ENCODE assay signal across 1 cellular context in genomic region chr1:150155413-150156071, GRCh38.
TF ChIP-seq lines count a peak whose summit lies in the region.

No MANE protein-coding gene starts in this region.

TF ChIP-seq in IMR-90, 13 proteins besides CTCF, POLR2A, EP300 and RAD21 (continued from another document):
- TF ChIP-seq USF2 (IDR thresholded peaks at IDR 0.05; ENCODE audit: low read depth, low read length) (no peak), ELK1 (IDR thresholded peaks at IDR 0.05; ENCODE audit: borderline replicate concordance, low read depth, low read length) (no peak), SMC3 (IDR thresholded peaks at IDR 0.05; ENCODE audit: low read depth, low read length) (no peak), CHD1 (IDR thresholded peaks at IDR 0.05; ENCODE audit: low read depth, low read length) (no peak), MAZ (IDR thresholded peaks at IDR 0.05; ENCODE audit: borderline replicate concordance, low read depth, low read length) (no peak)
